In the genomic region with DNA sequence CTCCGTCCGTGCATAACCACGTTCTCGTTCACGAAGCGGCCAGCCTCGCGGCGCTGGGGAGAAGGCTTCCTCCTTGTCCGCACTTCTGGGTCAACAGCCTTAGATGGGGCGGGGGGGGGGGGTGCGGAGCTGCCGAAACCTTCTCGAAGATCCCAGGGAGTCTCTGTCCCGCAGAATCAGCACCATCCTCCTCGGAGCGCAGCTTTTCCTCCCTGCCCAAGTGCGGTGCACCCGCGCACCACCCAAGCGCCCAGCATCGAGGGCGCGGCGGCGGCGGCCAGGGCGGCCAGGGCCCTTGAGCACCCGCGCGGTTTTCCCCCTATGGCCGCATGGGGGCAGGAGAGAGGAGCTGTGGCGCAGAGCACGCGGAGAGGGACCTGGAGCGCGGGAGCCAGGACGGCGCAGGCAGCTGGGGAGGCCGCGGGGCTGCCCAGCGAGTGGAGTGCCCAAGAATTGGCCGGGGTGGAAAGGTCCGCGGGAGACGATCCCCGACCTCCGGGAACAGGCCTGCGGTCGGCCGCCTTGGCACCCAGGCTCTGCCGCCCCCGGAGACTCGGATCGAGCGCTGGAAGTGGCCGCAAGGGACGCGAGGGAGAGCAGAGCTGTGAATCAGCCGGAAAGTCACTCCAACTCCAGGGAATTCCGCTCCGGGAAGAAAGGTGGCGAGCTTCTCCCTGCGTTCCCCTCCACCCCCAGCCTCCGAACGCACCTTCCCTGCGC, we compare ENCODE assay signal across 1 cellular context.
A peak's percentile ranks its signal among the peaks of the same experiment; 100 is the strongest.
TF ChIP-seq lines count a peak whose summit lies in the region.

No MANE protein-coding gene starts in this region.

TF ChIP-seq in HepG2, 621 proteins besides CTCF, POLR2A, EP300 and RAD21 (continued from another document and continues in another):
- TF ChIP-seq, protein P1, sequence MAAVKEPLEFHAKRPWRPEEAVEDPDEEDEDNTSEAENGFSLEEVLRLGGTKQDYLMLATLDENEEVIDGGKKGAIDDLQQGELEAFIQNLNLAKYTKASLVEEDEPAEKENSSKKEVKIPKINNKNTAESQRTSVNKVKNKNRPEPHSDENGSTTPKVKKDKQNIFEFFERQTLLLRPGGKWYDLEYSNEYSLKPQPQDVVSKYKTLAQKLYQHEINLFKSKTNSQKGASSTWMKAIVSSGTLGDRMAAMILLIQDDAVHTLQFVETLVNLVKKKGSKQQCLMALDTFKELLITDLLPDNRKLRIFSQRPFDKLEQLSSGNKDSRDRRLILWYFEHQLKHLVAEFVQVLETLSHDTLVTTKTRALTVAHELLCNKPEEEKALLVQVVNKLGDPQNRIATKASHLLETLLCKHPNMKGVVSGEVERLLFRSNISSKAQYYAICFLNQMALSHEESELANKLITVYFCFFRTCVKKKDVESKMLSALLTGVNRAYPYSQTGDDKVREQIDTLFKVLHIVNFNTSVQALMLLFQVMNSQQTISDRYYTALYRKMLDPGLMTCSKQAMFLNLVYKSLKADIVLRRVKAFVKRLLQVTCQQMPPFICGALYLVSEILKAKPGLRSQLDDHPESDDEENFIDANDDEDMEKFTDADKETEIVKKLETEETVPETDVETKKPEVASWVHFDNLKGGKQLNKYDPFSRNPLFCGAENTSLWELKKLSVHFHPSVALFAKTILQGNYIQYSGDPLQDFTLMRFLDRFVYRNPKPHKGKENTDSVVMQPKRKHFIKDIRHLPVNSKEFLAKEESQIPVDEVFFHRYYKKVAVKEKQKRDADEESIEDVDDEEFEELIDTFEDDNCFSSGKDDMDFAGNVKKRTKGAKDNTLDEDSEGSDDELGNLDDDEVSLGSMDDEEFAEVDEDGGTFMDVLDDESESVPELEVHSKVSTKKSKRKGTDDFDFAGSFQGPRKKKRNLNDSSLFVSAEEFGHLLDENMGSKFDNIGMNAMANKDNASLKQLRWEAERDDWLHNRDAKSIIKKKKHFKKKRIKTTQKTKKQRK (IDR thresholded peaks at IDR 0.05; ENCODE audit: low read length) = no peak
- TF ChIP-seq REXO4 (CRISPR knock-in tag; IDR thresholded peaks at IDR 0.05; ENCODE audit: borderline replicate concordance) (no peak), SYNCRIP (IDR thresholded peaks at IDR 0.05; ENCODE audit: insufficient read depth, low read depth, low read length) (no peak), HIVEP1 (CRISPR knock-in tag; IDR thresholded peaks at IDR 0.05) (no peak; the same call in 1 of the 2 replicates), ZBTB38 (CRISPR knock-in tag; IDR thresholded peaks at IDR 0.05) (peak; percentile 48; the same call in 1 of the 2 replicates), HNRNPH1 (optimal IDR thresholded peaks at IDR 0.05; ENCODE audit: low read depth, low read length) (no peak), ZNF432 (CRISPR knock-in tag; IDR thresholded peaks at IDR 0.05; ENCODE audit: borderline replicate concordance) (no peak), ZNF572 (CRISPR knock-in tag; IDR thresholded peaks at IDR 0.05) (peak; percentile 68; the same call in 1 of the 2 replicates), GTF3A (CRISPR knock-in tag; conservative IDR thresholded peaks at IDR 0.05) (no peak), EZH2 (conservative IDR thresholded peaks at IDR 0.05; ENCODE audit: low read depth, low read length) (no peak), TAF15 (IDR thresholded peaks at IDR 0.05; ENCODE audit: low read depth, low read length, poor library complexity, severe bottlenecking) (no peak), SKI (IDR thresholded peaks at IDR 0.05; ENCODE audit: partially characterized antibody) (no peak), ZFP82 (CRISPR knock-in tag; IDR thresholded peaks at IDR 0.05; ENCODE audit: borderline replicate concordance) (no peak), HOXD1 (CRISPR knock-in tag; IDR thresholded peaks at IDR 0.05) (0 out of 2 replicates have a peak, but pooled peaks have one; percentile 51), RARG (CRISPR knock-in tag; IDR thresholded peaks at IDR 0.05; ENCODE audit: low read depth) (no peak), ZNF614 (CRISPR knock-in tag; IDR thresholded peaks at IDR 0.05; ENCODE audit: borderline replicate concordance) (peak; percentile 62; the same call in 1 of the 2 replicates), RBFOX2 (IDR thresholded peaks at IDR 0.05; ENCODE audit: low read depth, low read length) (no peak), ZNF577 (CRISPR knock-in tag; IDR thresholded peaks at IDR 0.05; ENCODE audit: borderline replicate concordance, low read depth) (no peak), RCOR2 (CRISPR knock-in tag; IDR thresholded peaks at IDR 0.05) (no peak), FIP1L1 (IDR thresholded peaks at IDR 0.05; ENCODE audit: borderline replicate concordance, insufficient read depth, low read depth, low read length) (no peak), POLR2AphosphoS2 (IDR thresholded peaks at IDR 0.05; ENCODE audit: low read depth, low read length) (no peak), SNAI1 (CRISPR knock-in tag; IDR thresholded peaks at IDR 0.05; ENCODE audit: borderline replicate concordance) (no peak), ZNF382 (CRISPR knock-in tag; IDR thresholded peaks at IDR 0.05; ENCODE audit: borderline replicate concordance) (no peak), ZNF446 (CRISPR knock-in tag; IDR thresholded peaks at IDR 0.05) (no peak), ZNF510 (CRISPR knock-in tag; IDR thresholded peaks at IDR 0.05; ENCODE audit: low read depth) (0 out of 2 replicates have a peak, but pooled peaks have one; percentile 60), NFE2L1 (CRISPR knock-in tag; IDR thresholded peaks at IDR 0.05; ENCODE audit: borderline replicate concordance) (peak; percentile 57; the same call in 1 of the 2 replicates), ZNF615 (CRISPR knock-in tag; IDR thresholded peaks at IDR 0.05; ENCODE audit: borderline replicate concordance) (no peak), ATM (IDR thresholded peaks at IDR 0.05; ENCODE audit: borderline replicate concordance) (no peak), IRF2 (CRISPR knock-in tag; IDR thresholded peaks at IDR 0.05) (peak; percentile 45; the same call in 1 of the 2 replicates), ZNF782 (CRISPR knock-in tag; IDR thresholded peaks at IDR 0.05; ENCODE audit: borderline replicate concordance) (peak; percentile 97), MTA1 (CRISPR knock-in tag; IDR thresholded peaks at IDR 0.05; ENCODE audit: borderline replicate concordance) (peak; percentile 61; the same call in 1 of the 2 replicates), BRD4 (CRISPR knock-in tag; IDR thresholded peaks at IDR 0.05) (no peak), ATF7 (IDR thresholded peaks at IDR 0.05) (no peak), ATF7 (CRISPR knock-in tag; IDR thresholded peaks at IDR 0.05) (peak; percentile 55; the same call in 1 of the 2 replicates), THYN1 (CRISPR knock-in tag; IDR thresholded peaks at IDR 0.05; ENCODE audit: borderline replicate concordance, low read depth) (no peak), ZNF567 (CRISPR knock-in tag; IDR thresholded peaks at IDR 0.05; ENCODE audit: borderline replicate concordance) (0 out of 2 replicates have a peak, but pooled peaks have one; percentile 26), ZEB1 (IDR thresholded peaks at IDR 0.05; ENCODE audit: insufficient replicate concordance, low read depth) (no peak)
- TF ChIP-seq, protein P2, sequence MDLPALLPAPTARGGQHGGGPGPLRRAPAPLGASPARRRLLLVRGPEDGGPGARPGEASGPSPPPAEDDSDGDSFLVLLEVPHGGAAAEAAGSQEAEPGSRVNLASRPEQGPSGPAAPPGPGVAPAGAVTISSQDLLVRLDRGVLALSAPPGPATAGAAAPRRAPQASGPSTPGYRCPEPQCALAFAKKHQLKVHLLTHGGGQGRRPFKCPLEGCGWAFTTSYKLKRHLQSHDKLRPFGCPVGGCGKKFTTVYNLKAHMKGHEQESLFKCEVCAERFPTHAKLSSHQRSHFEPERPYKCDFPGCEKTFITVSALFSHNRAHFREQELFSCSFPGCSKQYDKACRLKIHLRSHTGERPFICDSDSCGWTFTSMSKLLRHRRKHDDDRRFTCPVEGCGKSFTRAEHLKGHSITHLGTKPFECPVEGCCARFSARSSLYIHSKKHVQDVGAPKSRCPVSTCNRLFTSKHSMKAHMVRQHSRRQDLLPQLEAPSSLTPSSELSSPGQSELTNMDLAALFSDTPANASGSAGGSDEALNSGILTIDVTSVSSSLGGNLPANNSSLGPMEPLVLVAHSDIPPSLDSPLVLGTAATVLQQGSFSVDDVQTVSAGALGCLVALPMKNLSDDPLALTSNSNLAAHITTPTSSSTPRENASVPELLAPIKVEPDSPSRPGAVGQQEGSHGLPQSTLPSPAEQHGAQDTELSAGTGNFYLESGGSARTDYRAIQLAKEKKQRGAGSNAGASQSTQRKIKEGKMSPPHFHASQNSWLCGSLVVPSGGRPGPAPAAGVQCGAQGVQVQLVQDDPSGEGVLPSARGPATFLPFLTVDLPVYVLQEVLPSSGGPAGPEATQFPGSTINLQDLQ (CRISPR knock-in tag; IDR thresholded peaks at IDR 0.05) = no peak
- TF ChIP-seq, protein P3, sequence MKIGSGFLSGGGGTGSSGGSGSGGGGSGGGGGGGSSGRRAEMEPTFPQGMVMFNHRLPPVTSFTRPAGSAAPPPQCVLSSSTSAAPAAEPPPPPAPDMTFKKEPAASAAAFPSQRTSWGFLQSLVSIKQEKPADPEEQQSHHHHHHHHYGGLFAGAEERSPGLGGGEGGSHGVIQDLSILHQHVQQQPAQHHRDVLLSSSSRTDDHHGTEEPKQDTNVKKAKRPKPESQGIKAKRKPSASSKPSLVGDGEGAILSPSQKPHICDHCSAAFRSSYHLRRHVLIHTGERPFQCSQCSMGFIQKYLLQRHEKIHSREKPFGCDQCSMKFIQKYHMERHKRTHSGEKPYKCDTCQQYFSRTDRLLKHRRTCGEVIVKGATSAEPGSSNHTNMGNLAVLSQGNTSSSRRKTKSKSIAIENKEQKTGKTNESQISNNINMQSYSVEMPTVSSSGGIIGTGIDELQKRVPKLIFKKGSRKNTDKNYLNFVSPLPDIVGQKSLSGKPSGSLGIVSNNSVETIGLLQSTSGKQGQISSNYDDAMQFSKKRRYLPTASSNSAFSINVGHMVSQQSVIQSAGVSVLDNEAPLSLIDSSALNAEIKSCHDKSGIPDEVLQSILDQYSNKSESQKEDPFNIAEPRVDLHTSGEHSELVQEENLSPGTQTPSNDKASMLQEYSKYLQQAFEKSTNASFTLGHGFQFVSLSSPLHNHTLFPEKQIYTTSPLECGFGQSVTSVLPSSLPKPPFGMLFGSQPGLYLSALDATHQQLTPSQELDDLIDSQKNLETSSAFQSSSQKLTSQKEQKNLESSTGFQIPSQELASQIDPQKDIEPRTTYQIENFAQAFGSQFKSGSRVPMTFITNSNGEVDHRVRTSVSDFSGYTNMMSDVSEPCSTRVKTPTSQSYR (CRISPR knock-in tag; IDR thresholded peaks at IDR 0.05; ENCODE audit: borderline replicate concordance) = no peak
- TF ChIP-seq, protein P4, sequence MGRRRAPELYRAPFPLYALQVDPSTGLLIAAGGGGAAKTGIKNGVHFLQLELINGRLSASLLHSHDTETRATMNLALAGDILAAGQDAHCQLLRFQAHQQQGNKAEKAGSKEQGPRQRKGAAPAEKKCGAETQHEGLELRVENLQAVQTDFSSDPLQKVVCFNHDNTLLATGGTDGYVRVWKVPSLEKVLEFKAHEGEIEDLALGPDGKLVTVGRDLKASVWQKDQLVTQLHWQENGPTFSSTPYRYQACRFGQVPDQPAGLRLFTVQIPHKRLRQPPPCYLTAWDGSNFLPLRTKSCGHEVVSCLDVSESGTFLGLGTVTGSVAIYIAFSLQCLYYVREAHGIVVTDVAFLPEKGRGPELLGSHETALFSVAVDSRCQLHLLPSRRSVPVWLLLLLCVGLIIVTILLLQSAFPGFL (CRISPR knock-in tag; IDR thresholded peaks at IDR 0.05) = no peak
- TF ChIP-seq, protein P5, sequence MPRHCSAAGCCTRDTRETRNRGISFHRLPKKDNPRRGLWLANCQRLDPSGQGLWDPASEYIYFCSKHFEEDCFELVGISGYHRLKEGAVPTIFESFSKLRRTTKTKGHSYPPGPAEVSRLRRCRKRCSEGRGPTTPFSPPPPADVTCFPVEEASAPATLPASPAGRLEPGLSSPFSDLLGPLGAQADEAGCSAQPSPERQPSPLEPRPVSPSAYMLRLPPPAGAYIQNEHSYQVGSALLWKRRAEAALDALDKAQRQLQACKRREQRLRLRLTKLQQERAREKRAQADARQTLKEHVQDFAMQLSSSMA (CRISPR knock-in tag; IDR thresholded peaks at IDR 0.05) = no peak; the same call in 1 of the 2 replicates
- TF ChIP-seq, protein P6, sequence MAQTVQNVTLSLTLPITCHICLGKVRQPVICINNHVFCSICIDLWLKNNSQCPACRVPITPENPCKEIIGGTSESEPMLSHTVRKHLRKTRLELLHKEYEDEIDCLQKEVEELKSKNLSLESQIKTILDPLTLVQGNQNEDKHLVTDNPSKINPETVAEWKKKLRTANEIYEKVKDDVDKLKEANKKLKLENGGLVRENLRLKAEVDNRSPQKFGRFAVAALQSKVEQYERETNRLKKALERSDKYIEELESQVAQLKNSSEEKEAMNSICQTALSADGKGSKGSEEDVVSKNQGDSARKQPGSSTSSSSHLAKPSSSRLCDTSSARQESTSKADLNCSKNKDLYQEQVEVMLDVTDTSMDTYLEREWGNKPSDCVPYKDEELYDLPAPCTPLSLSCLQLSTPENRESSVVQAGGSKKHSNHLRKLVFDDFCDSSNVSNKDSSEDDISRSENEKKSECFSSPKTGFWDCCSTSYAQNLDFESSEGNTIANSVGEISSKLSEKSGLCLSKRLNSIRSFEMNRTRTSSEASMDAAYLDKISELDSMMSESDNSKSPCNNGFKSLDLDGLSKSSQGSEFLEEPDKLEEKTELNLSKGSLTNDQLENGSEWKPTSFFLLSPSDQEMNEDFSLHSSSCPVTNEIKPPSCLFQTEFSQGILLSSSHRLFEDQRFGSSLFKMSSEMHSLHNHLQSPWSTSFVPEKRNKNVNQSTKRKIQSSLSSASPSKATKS (CRISPR knock-in tag; IDR thresholded peaks at IDR 0.05) = no peak
- TF ChIP-seq, protein P7, sequence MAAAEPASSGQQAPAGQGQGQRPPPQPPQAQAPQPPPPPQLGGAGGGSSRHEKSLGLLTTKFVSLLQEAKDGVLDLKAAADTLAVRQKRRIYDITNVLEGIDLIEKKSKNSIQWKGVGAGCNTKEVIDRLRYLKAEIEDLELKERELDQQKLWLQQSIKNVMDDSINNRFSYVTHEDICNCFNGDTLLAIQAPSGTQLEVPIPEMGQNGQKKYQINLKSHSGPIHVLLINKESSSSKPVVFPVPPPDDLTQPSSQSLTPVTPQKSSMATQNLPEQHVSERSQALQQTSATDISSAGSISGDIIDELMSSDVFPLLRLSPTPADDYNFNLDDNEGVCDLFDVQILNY (CRISPR knock-in tag; conservative IDR thresholded peaks at IDR 0.05) = peak; percentile 75
- TF ChIP-seq, protein P8, sequence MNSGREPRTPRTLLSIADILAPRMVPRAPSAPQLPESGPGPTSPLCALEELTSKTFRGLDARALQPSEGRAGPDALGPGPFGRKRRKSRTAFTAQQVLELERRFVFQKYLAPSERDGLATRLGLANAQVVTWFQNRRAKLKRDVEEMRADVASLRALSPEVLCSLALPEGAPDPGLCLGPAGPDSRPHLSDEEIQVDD (CRISPR knock-in tag; IDR thresholded peaks at IDR 0.05; ENCODE audit: borderline replicate concordance) = peak; percentile 77; the same call in 1 of the 2 replicates
- TF ChIP-seq, protein P9, sequence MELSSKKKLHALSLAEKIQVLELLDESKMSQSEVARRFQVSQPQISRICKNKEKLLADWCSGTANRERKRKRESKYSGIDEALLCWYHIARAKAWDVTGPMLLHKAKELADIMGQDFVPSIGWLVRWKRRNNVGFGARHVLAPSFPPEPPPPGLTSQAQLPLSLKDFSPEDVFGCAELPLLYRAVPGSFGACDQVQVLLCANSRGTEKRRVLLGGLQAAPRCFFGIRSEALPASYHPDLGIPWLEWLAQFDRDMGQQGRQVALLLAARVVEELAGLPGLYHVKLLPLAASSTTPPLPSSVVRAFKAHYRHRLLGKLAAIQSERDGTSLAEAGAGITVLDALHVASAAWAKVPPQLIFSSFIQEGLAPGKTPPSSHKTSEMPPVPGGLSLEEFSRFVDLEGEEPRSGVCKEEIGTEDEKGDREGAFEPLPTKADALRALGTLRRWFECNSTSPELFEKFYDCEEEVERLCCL (CRISPR knock-in tag; IDR thresholded peaks at IDR 0.05; ENCODE audit: borderline replicate concordance) = no peak
